Comparison of ENCODE assay signal across 10 cellular contexts in genomic region chr9:129994947-129995346, GRCh38. TPM values are rescaled to one million over a fixed set of nuclear protein-coding genes. Genes with fewer than 3 reads are reported as not detected.
DNase-seq lines count a peak whose midpoint lies in the region; ATAC-seq and TF ChIP-seq lines count a peak whose summit lies in the region.
"Had no signal": no experiment of that assay in that cellular context is flagged by ENCODE, and none has a peak within 500 bp of the region (broad histone marks: within the 10 kb centered on the region; RNA-seq: fewer than 3 reads in every experiment).

No MANE protein-coding gene starts in this region.

- DNase-seq in Karpas-422 (no peak), left lung (no peak), stromal cell of bone marrow (ENCODE audit: low read depth) (peak; percentile 13), NCI-H345 treated with DMSO at 0.1 percent for 48 hours (lab: John Stamatoyannopoulos, UW; ENCODE audit: unreplicated experiment) (no peak)
- no peak for DNase-seq in activated naive CD4-positive, alpha-beta T cell treated with anti-CD3 and anti-CD28 coated beads, Interleukin-2, amount 50 U/mL, for 72 hours (ENCODE audit: low spot score in 2 of 2)
- DNase-seq in stimulated activated CD4-positive, alpha-beta T cell treated with anti-CD3 and anti-CD28 coated beads, Interleukin-4, amount 100 ng/mL, for 1 hour: no peak
- DNase-seq: DMS79, left cardiac atrium, NCI-H1092 treated with DMSO at 0.1 percent for 48 hours had no signal

- H3K9me3 ChIP-seq in Karpas-422 (ENCODE audit: low read length): no peaks in the 10 kb centered on the region
- no peaks in the 10 kb centered on the region for H3K9me3 ChIP-seq in left lung

- peaks cover 13 to 47% of the 10 kb centered on the region in 2 donors for H3K36me3 Mint-ChIP-seq in activated naive CD4-positive, alpha-beta T cell treated with anti-CD3 and anti-CD28 coated beads, Interleukin-2, amount 50 U/mL, for 72 hours

- H3K36me3 ChIP-seq in Karpas-422 (ENCODE audit: insufficient read depth, low read length) (0 out of 2 replicates have a peak, but pooled peaks cover 4% of the 10 kb centered on the region), left lung (peaks cover 0 to 4% of the 10 kb centered on the region in 2 donors)

- peak overlapping the region; percentile 84 for H3K4me2 ChIP-seq in Karpas-422 (ENCODE audit: low read depth, low read length, poor library complexity, severe bottlenecking)

- H3K9me3 Mint-ChIP-seq in activated naive CD4-positive, alpha-beta T cell treated with anti-CD3 and anti-CD28 coated beads, Interleukin-2, amount 50 U/mL, for 72 hours: no peaks in the 10 kb centered on the region

- peak overlapping the region; percentile 78 for H3K9ac ChIP-seq in Karpas-422 (ENCODE audit: low read length)

- no peak for TF ChIP-seq CTCF in left lung (IDR thresholded peaks at IDR 0.05)

- H3K4me1 ChIP-seq in Karpas-422 (ENCODE audit: low read length) (peaks cover 96% of the 10 kb centered on the region), left lung (peaks cover 6 to 63% of the 10 kb centered on the region in 2 donors)

- H3K27me3 ChIP-seq in Karpas-422 (ENCODE audit: low read length): no peaks in the 10 kb centered on the region
- H3K27me3 ChIP-seq in left lung: no peaks in the 10 kb centered on the region

- H4K20me1 ChIP-seq in Karpas-422 (ENCODE audit: insufficient read depth, low read depth, low read length): peaks cover 4% of the 10 kb centered on the region; the same call in 1 of the 2 replicates

- intact Hi-C loops in left lung (cut with DNase I): no loop called here

- peak overlapping the region; percentile 90 to 99 for H3K27ac Mint-ChIP-seq in activated naive CD4-positive, alpha-beta T cell treated with anti-CD3 and anti-CD28 coated beads, Interleukin-2, amount 50 U/mL, for 72 hours

- H3K4me3 ChIP-seq in Karpas-422 (ENCODE audit: low read length) (peak overlapping the region; percentile 63; the same call in 1 of the 2 replicates), left lung (no peak overlapping the region)

- H3K27ac ChIP-seq in Karpas-422 (ENCODE audit: low read length) (peak overlapping the region; percentile 97), left lung (peak overlapping the region; percentile 41 to 87)

- no peaks in the 10 kb centered on the region for H3K9me2 ChIP-seq in Karpas-422 (replicated peaks; ENCODE audit: insufficient read depth, low read length)

- H3K79me2 ChIP-seq in Karpas-422 (ENCODE audit: low read length): peaks cover 92% of the 10 kb centered on the region

- peak in 1 of 2 donors; percentile 10 for ATAC-seq in activated naive CD4-positive, alpha-beta T cell treated with anti-CD3 and anti-CD28 coated beads, Interleukin-2, amount 50 U/mL, for 72 hours
- no peak for ATAC-seq in left lung
- ATAC-seq in HG02623 (IDR thresholded peaks at IDR 0.05; ENCODE audit: unreplicated experiment): no peak

- no peak overlapping the region for H2AFZ ChIP-seq in Karpas-422 (ENCODE audit: low read length)

RNA-seq across cellular contexts. Expression of gene FNBP1, which starts 48.0 kb away (rescaled TPM):
- total RNA-seq in Karpas-422 (2014; rRNA removed; shearing (Covaris generic); ENCODE audit: low replicate concordance): 205 and 280 TPM in 2 replicates
- total RNA-seq in activated naive CD4-positive, alpha-beta T cell treated with anti-CD3 and anti-CD28 coated beads, Interleukin-2, amount 50 U/mL, for 72 hours: 100 to 1,000 TPM; 183 to 199 TPM
- total RNA-seq in left lung: 10 to 100 TPM; 30.4 to 51.8 TPM

RNA-seq across cellular contexts. Expression of gene GPR107, which starts 58.8 kb away (rescaled TPM):
- 9.6 and 11.6 TPM in 2 replicates for total RNA-seq in Karpas-422 (2014; rRNA removed; shearing (Covaris generic); ENCODE audit: low replicate concordance)
- total RNA-seq in activated naive CD4-positive, alpha-beta T cell treated with anti-CD3 and anti-CD28 coated beads, Interleukin-2, amount 50 U/mL, for 72 hours: 10 to 100 TPM; 23.1 to 41.8 TPM
- total RNA-seq in left lung: 10 to 100 TPM; 43.0 to 52.4 TPM
